8 cellular contexts compared by ENCODE assay signal in the genomic region with DNA sequence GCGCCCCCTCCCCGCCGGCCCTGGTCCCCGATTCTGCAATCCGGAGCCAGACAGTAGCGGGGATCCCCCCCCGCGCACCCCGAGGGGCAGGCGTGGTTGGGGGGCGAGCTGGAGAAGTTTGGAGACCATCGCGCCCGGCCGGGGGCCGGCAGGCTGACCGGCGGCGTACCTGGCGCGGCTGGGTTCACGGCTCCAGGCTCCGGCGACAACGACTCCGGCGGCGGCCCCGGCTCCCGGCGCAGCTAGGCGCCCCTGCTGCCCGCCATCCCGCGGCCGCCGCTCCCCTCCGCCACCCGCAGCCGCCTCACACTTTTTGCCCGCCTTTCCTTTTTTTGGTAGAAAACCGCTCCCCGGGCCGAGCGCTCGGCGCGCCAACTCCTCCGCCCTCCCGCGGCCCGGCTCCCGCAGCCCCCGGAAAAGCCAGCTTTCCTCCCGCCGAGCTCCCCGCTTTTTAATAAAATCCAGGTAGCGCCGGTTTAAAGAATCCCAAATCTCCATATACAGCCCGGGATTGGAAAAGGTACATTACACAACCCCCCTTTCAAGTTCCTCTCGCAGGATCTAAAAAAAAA. TPM values are rescaled to one million over a fixed set of nuclear protein-coding genes. Genes with fewer than 3 reads are reported as not detected.
A peak's percentile ranks its signal among the peaks of the same experiment; 100 is the strongest.
DNase-seq lines count a peak whose midpoint lies in the region; ATAC-seq and TF ChIP-seq lines count a peak whose summit lies in the region.

A gene with protein sequence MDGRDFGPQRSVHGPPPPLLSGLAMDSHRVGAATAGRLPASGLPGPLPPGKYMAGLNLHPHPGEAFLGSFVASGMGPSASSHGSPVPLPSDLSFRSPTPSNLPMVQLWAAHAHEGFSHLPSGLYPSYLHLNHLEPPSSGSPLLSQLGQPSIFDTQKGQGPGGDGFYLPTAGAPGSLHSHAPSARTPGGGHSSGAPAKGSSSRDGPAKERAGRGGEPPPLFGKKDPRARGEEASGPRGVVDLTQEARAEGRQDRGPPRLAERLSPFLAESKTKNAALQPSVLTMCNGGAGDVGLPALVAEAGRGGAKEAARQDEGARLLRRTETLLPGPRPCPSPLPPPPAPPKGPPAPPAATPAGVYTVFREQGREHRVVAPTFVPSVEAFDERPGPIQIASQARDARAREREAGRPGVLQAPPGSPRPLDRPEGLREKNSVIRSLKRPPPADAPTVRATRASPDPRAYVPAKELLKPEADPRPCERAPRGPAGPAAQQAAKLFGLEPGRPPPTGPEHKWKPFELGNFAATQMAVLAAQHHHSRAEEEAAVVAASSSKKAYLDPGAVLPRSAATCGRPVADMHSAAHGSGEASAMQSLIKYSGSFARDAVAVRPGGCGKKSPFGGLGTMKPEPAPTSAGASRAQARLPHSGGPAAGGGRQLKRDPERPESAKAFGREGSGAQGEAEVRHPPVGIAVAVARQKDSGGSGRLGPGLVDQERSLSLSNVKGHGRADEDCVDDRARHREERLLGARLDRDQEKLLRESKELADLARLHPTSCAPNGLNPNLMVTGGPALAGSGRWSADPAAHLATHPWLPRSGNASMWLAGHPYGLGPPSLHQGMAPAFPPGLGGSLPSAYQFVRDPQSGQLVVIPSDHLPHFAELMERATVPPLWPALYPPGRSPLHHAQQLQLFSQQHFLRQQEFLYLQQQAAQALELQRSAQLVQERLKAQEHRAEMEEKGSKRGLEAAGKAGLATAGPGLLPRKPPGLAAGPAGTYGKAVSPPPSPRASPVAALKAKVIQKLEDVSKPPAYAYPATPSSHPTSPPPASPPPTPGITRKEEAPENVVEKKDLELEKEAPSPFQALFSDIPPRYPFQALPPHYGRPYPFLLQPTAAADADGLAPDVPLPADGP (N-terminal part only) (minus strand): TSS at position 563 of the 572 bp plus-strand sequence. CDS start 2,588 bp downstream, outside the sequence.

- DNase-seq in T-helper 1 cell (no peak), UCSD-AML1 (lab: John Stamatoyannopoulos, UW; ENCODE audit: unreplicated experiment) (peak; percentile 38), erythroblast (lab: John Stamatoyannopoulos, UW) (peak; percentile 74 to 79), natural killer cell (peak; percentile 31), NCI-H2081 treated with DMSO at 0.1 percent for 48 hours (lab: John Stamatoyannopoulos, UW) (no peak), putamen (ENCODE audit: low spot score) (no peak), middle frontal gyrus (ENCODE audit: extremely low spot score, low spot score) (no peak)

- H3K36me3 Mint-ChIP-seq in natural killer cell, result no peaks in the 10 kb centered on the region

- TF ChIP-seq POLR2A in erythroblast (IDR thresholded peaks at IDR 0.05; ENCODE audit: low read length), result peak; percentile 8

- H3K4me1 Mint-ChIP-seq in natural killer cell, result peaks cover 22 to 57% of the 10 kb centered on the region in 2 donors

- ATAC-seq in natural killer cell, result peak in 1 of 3 donors; percentile 4

- H3K27ac Mint-ChIP-seq in natural killer cell, result peak within 1 kb of the TSS; percentile 38 to 54

- H3K4me3 Mint-ChIP-seq in natural killer cell, result peak within 1 kb of the TSS; percentile 90

- no peak for TF ChIP-seq CTCF in natural killer cell (IDR thresholded peaks at IDR 0.05)

- no peaks in the 10 kb centered on the region for H3K9me3 Mint-ChIP-seq in natural killer cell

- H3K27me3 Mint-ChIP-seq in natural killer cell (ENCODE audit: low read depth in 2 of 2), result peaks cover 28 to 55% of the 10 kb centered on the region in 2 donors

- intact Hi-C loops in T-helper 1 cell treated with Interleukin-12 subunit alpha and Interleukin-12 subunit beta and Interleukin-4 antibody, amounts not matched to agents 30 ng/mL and 1 ng/mL, for 36 hours (cut with micrococcal nuclease), result loop anchor here (5.0 kb wide), 1 partner anchor 356 kb away; no protein-coding TSS in a partner anchor
- intact Hi-C loops in natural killer cell (cut with micrococcal nuclease), result no loop called here

RNA-seq across cellular contexts. Expression of the gene that starts here (rescaled TPM):
- total RNA-seq in T-helper 1 cell treated with Interleukin-12 subunit alpha and Interleukin-12 subunit beta and Interleukin-4 antibody, amounts not matched to agents 30 ng/mL and 1 ng/mL, for 36 hours, result 44.3 and 49.5 TPM in 2 replicates
- total RNA-seq in natural killer cell, result 100 to 1,000 TPM; 111 to 127 (median 124) TPM

Comparison
In these comparisons a context has a peak if more than half of its experiments do, and no peak if none do; other contexts are left out.
1. DNase-seq: peak in UCSD-AML1 (single experiment), erythroblast (2 of 2) and natural killer cell (single experiment); none in T-helper 1 cell (0 of 5), NCI-H2081 treated with DMSO at 0.1 percent for 48 hours (single experiment), putamen (single experiment) and middle frontal gyrus (single experiment).